Comparison of ENCODE assay signal across 18 cellular contexts in genomic region chrX:112820364-112821308, GRCh38. TPM values are rescaled to one million over a fixed set of nuclear protein-coding genes. Genes with fewer than 3 reads are reported as not detected.
DNase-seq lines count a peak whose midpoint lies in the region; ATAC-seq and TF ChIP-seq lines count a peak whose summit lies in the region.
"Had no signal": no experiment of that assay in that cellular context is flagged by ENCODE, and none has a peak within 500 bp of the region (broad histone marks: within the 10 kb centered on the region; RNA-seq: fewer than 3 reads in every experiment).

No MANE protein-coding gene starts in this region.

- H3K9me3 Mint-ChIP-seq in activated naive CD8-positive, alpha-beta T cell treated with anti-CD3 and anti-CD28 coated beads, Interleukin-2, amount 50 U/mL, for 24 hours: no peaks in the 10 kb centered on the region
- H3K9me3 Mint-ChIP-seq in nephron: no peaks in the 10 kb centered on the region

- H3K4me2 ChIP-seq in DND-41 (ENCODE audit: insufficient read depth, low read length): no peak overlapping the region

- H3K27me3 Mint-ChIP-seq in activated naive CD8-positive, alpha-beta T cell treated with anti-CD3 and anti-CD28 coated beads, Interleukin-2, amount 50 U/mL, for 24 hours: no peaks in the 10 kb centered on the region
- H3K27me3 Mint-ChIP-seq in nephron (ENCODE audit: low read depth): no peaks in the 10 kb centered on the region

- no peaks in the 10 kb centered on the region for H3K36me3 ChIP-seq in DND-41 (ENCODE audit: insufficient read depth, low read length)
- H3K36me3 ChIP-seq in MG63: no peaks in the 10 kb centered on the region
- H3K36me3 ChIP-seq: brain microvascular endothelial cell had no signal

- TF ChIP-seq CTCF in DND-41 (IDR thresholded peaks at IDR 0.05; ENCODE audit: borderline replicate concordance, extremely low read depth, low read length, poor library complexity, severe bottlenecking): no peak
- TF ChIP-seq CTCF in nephron (IDR thresholded peaks at IDR 0.05; ENCODE audit: unreplicated experiment in 3 of 3): no peak

- DNase-seq in DND-41 (no peak), MG63 (no peak), mesenteric fat pad (ENCODE audit: low spot score) (no peak), NOMO-1 treated with dmso at 0.1 percent for 144 hours (lab: John Stamatoyannopoulos, UW; ENCODE audit: unreplicated experiment) (no peak), NCI-H2081 treated with DMSO at 0.1 percent for 48 hours (lab: John Stamatoyannopoulos, UW) (no peak)
- DNase-seq in activated naive CD8-positive, alpha-beta T cell treated with anti-CD3 and anti-CD28 coated beads, Interleukin-2, amount 50 U/mL, for 24 hours: no peak
- DNase-seq: activated naive CD4-positive, alpha-beta T cell treated with Interleukin-2 at 50 U/mL for 16 hours; AML-193; brain microvascular endothelial cell; kidney; NCI-H2029; NCI-H526 treated with DMSO at 0.1 percent for 48 hours; stimulated activated naive CD4-positive, alpha-beta T cell; SW 1271 had no signal

- no peak overlapping the region for H3K27ac ChIP-seq in DND-41 (ENCODE audit: low read length)
- H3K27ac ChIP-seq: brain microvascular endothelial cell, VCaP had no signal

- no peak overlapping the region for H2AFZ ChIP-seq in DND-41 (ENCODE audit: low read depth, low read length)

- ATAC-seq in DND-41 (ENCODE audit: insufficient read depth, low read depth): peak; percentile 35; the same call in 1 of the 3 replicates
- ATAC-seq in HG03432 (IDR thresholded peaks at IDR 0.05; ENCODE audit: unreplicated experiment): peak; percentile 70
- peak; percentile 93 for ATAC-seq in activated naive CD8-positive, alpha-beta T cell treated with anti-CD3 and anti-CD28 coated beads, Interleukin-2, amount 50 U/mL, for 24 hours

- no peaks in the 10 kb centered on the region for H4K20me1 ChIP-seq in DND-41 (ENCODE audit: insufficient read depth, low read length)

- no peak overlapping the region for H3K4me3 Mint-ChIP-seq in activated naive CD8-positive, alpha-beta T cell treated with anti-CD3 and anti-CD28 coated beads, Interleukin-2, amount 50 U/mL, for 24 hours
- peak overlapping the region in 2 of 3 experiments; percentile 1 to 14 for H3K4me3 Mint-ChIP-seq in nephron

- no peaks in the 10 kb centered on the region for H3K79me2 ChIP-seq in DND-41 (ENCODE audit: insufficient read depth, low read length)

- no peak overlapping the region for H3K4me3 ChIP-seq in DND-41 (ENCODE audit: low read depth in 1 of 2, low read length in 2 of 2)
- no peak overlapping the region for H3K4me3 ChIP-seq in MG63
- H3K4me3 ChIP-seq: smooth muscle cell had no signal

- H3K27ac Mint-ChIP-seq in activated naive CD8-positive, alpha-beta T cell treated with anti-CD3 and anti-CD28 coated beads, Interleukin-2, amount 50 U/mL, for 24 hours: no peak overlapping the region
- peak overlapping the region; percentile 94 to 97 (median 96) for H3K27ac Mint-ChIP-seq in nephron

- H3K9me3 ChIP-seq in DND-41 (ENCODE audit: insufficient read depth, low read length, severe bottlenecking): no peaks in the 10 kb centered on the region
- no peaks in the 10 kb centered on the region for H3K9me3 ChIP-seq in MG63

- peaks cover 14% of the 10 kb centered on the region for H3K4me1 Mint-ChIP-seq in activated naive CD8-positive, alpha-beta T cell treated with anti-CD3 and anti-CD28 coated beads, Interleukin-2, amount 50 U/mL, for 24 hours
- H3K4me1 Mint-ChIP-seq in nephron: peaks cover 56% of the 10 kb centered on the region

- no peaks in the 10 kb centered on the region for H3K27me3 ChIP-seq in DND-41 (ENCODE audit: insufficient read depth, low read length, poor library complexity)
- no peaks in the 10 kb centered on the region for H3K27me3 ChIP-seq in MG63
- H3K27me3 ChIP-seq: brain microvascular endothelial cell had no signal

- no peak overlapping the region for H3K9ac ChIP-seq in DND-41 (ENCODE audit: low read depth, low read length)

- no peaks in the 10 kb centered on the region for H3K36me3 Mint-ChIP-seq in activated naive CD8-positive, alpha-beta T cell treated with anti-CD3 and anti-CD28 coated beads, Interleukin-2, amount 50 U/mL, for 24 hours (ENCODE audit: low read depth)
- peaks cover 92% of the 10 kb centered on the region for H3K36me3 Mint-ChIP-seq in nephron (ENCODE audit: low read depth)

- H3K4me1 ChIP-seq in DND-41 (ENCODE audit: insufficient read depth, low read length): 0 out of 2 replicates have a peak, but pooled peaks cover 6% of the 10 kb centered on the region

RNA-seq across cellular contexts. Expression of gene AMOT, which starts 20.0 kb away (rescaled TPM):
- total RNA-seq in MG63 (2014; rRNA removed; shearing (Covaris generic); ENCODE audit: low replicate concordance): 0.79 and 2.7 TPM in 2 replicates
- 3.8 TPM for total RNA-seq in mesenteric fat pad

Comparison
In these comparisons a context has a peak if more than half of its experiments do, and no peak if none do; other contexts are left out.
1. ATAC-seq: peak in every context shown above with its lines; median percentile 93 in activated naive CD8-positive, alpha-beta T cell treated with anti-CD3 and anti-CD28 coated beads, Interleukin-2, amount 50 U/mL, for 24 hours; 70 in HG03432; 35 in DND-41.